Comparison of ENCODE assay signal across 9 cellular contexts in the genomic region with DNA sequence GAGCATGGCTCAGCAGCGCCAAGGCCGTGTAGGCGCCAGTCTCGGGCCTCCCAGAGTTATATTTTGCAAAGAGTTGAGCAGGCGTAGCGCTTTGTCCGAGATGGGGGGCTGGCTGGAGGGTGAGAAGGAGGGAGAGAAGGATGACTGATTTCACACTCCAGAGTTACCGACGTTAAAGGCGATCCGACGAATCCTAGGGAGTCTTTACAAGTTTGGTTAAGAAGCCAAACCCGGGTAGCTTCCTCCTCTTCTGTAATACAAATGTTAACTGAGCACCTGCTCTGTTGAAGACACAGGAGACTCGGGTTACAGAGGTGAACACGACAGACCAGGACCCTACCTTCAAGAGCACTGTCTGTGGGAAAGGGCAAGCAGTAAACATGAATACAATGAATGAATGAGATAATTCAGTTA. TPM values are rescaled to one million over a fixed set of nuclear protein-coding genes. Genes with fewer than 3 reads are reported as not detected.
DNase-seq lines count a peak whose midpoint lies in the region; ATAC-seq and TF ChIP-seq lines count a peak whose summit lies in the region.
"Had no signal": no experiment of that assay in that cellular context is flagged by ENCODE, and none has a peak within 500 bp of the region (broad histone marks: within the 10 kb centered on the region; RNA-seq: fewer than 3 reads in every experiment).

No MANE protein-coding gene starts in this region.

- no peak overlapping the region for H3K4ac ChIP-seq in mesenchymal stem cell (ENCODE audit: low read depth in 1 of 2, low read length in 2 of 2)

- peak overlapping the region; percentile 59 for H3K4me3 ChIP-seq in H7 (ENCODE audit: insufficient read depth, low read depth, low read length)
- peak overlapping the region; percentile 86 to 98 for H3K4me3 ChIP-seq in mesenchymal stem cell (ENCODE audit: insufficient read depth in 1 of 2, low read depth in 1 of 2, low read length in 2 of 2)

- WGBS in mesenchymal stem cell: 0% methylated on average over 15 of the region's 15 CpGs

- H3K36me3 ChIP-seq in H7 (replicated peaks; ENCODE audit: control insufficient read depth, insufficient read depth, low read length): peaks cover 2% of the 10 kb centered on the region; the same call in 1 of the 2 replicates
- peaks cover 7 to 19% of the 10 kb centered on the region in 2 experiments for H3K36me3 ChIP-seq in mesenchymal stem cell (ENCODE audit: control insufficient read depth in 1 of 2, insufficient read depth in 2 of 2, low read depth in 1 of 2, low read length in 2 of 2)

- H4K91ac ChIP-seq in mesenchymal stem cell (ENCODE audit: low read length): no peak overlapping the region

- DNase-seq in H7 (no peak), mesenchymal stem cell (no peak), D341Med (ENCODE audit: low spot score) (no peak)
- DNase-seq in stimulated activated CD4-positive, alpha-beta T cell treated with anti-CD3 and anti-CD28 coated beads, Interleukin-2, amount 100 ng/mL, for 48 hours: no peak

- H3K9me3 ChIP-seq in mesenchymal stem cell (ENCODE audit: control insufficient read depth, low read length): no peaks in the 10 kb centered on the region

- peak overlapping the region; percentile 0 for H2BK120ac ChIP-seq in mesenchymal stem cell (ENCODE audit: low read depth, low read length)

- no peak for ATAC-seq in HG03571 (IDR thresholded peaks at IDR 0.05; ENCODE audit: unreplicated experiment)
- no peak for ATAC-seq in HG03097 (IDR thresholded peaks at IDR 0.05; ENCODE audit: low FRiP score, unreplicated experiment)

- TF ChIP-seq CTCF in 22Rv1 (IDR thresholded peaks at IDR 0.05): 0 out of 2 replicates have a peak, but pooled peaks have one; percentile 34

- H2BK5ac ChIP-seq in mesenchymal stem cell (ENCODE audit: low read depth, low read length, poor library complexity, severe bottlenecking): no peak overlapping the region

- peak overlapping the region; percentile 94 for H3K4me2 ChIP-seq in mesenchymal stem cell (ENCODE audit: low read length, poor library complexity, severe bottlenecking)

- no peaks in the 10 kb centered on the region for H3K27me3 ChIP-seq in H7 (ENCODE audit: control insufficient read depth, insufficient read depth, low read length)
- no peaks in the 10 kb centered on the region for H3K27me3 ChIP-seq in mesenchymal stem cell (ENCODE audit: control insufficient read depth in 1 of 2, insufficient read depth in 1 of 2, low read length in 2 of 2)

- peak overlapping the region in 1 of 2 experiments; percentile 19 for H3K14ac ChIP-seq in mesenchymal stem cell (ENCODE audit: low read length in 2 of 2)

- no peak overlapping the region for H2BK12ac ChIP-seq in mesenchymal stem cell (ENCODE audit: low read length in 2 of 2)

- no peak overlapping the region for H3K23ac ChIP-seq in mesenchymal stem cell (ENCODE audit: low read length in 2 of 2)

- peak overlapping the region; percentile 100 for H3K9ac ChIP-seq in mesenchymal stem cell (ENCODE audit: low read length)

- H3K79me1 ChIP-seq in mesenchymal stem cell (replicated peaks; ENCODE audit: low read length, poor library complexity, severe bottlenecking): peaks cover 4% of the 10 kb centered on the region

- H3K27ac ChIP-seq in 22Rv1: peak overlapping the region; percentile 97
- H3K27ac ChIP-seq in angular gyrus (ENCODE audit: low read depth, low read length): peak overlapping the region; percentile 79
- peak overlapping the region; percentile 51 for H3K27ac ChIP-seq in mesenchymal stem cell (ENCODE audit: low read length, poor library complexity, severe bottlenecking)

- H3K4me1 ChIP-seq in mesenchymal stem cell (ENCODE audit: control insufficient read depth, insufficient read depth, low read depth, low read length): peaks cover 26% of the 10 kb centered on the region

- H4K8ac ChIP-seq in mesenchymal stem cell (ENCODE audit: low read length): no peak overlapping the region

- no peak overlapping the region for H2AFZ ChIP-seq in mesenchymal stem cell (ENCODE audit: low read depth, low read length)

- no peak overlapping the region for H2BK15ac ChIP-seq in mesenchymal stem cell (ENCODE audit: low read depth, poor library complexity, severe bottlenecking)

- H2AK5ac ChIP-seq in mesenchymal stem cell (ENCODE audit: low read length, severe bottlenecking): no peak overlapping the region

- H3K18ac ChIP-seq in mesenchymal stem cell (ENCODE audit: low read depth in 1 of 2, low read length in 2 of 2): no peak overlapping the region

RNA-seq across cellular contexts. Expression of gene POLR2A, which starts 0.8 kb away (rescaled TPM):
- 46.1 and 48.6 TPM in 2 replicates for total RNA-seq in H7 (2014; rRNA removed; shearing (Covaris generic))
- polyA plus RNA-seq in mesenchymal stem cell (2013, experiment 1 of 2): 41.8 TPM
- 35.6 TPM for polyA plus RNA-seq in mesenchymal stem cell (2013, experiment 2 of 2)

RNA-seq across cellular contexts. Expression of gene SLC35G6, which starts 3.7 kb away (rescaled TPM):
- total RNA-seq in H7 (2014; rRNA removed; shearing (Covaris generic)): not detected in 2 replicates
- not detected for polyA plus RNA-seq in mesenchymal stem cell (2013, experiment 1 of 2)
- polyA plus RNA-seq in mesenchymal stem cell (2013, experiment 2 of 2): not detected
- total RNA-seq: lung microvascular endothelial cell had no signal

RNA-seq across cellular contexts. Expression of gene ZBTB4, which starts 5.5 kb away (rescaled TPM):
- 9.0 and 10.4 TPM in 2 replicates for total RNA-seq in H7 (2014; rRNA removed; shearing (Covaris generic))
- 38.6 TPM for polyA plus RNA-seq in mesenchymal stem cell (2013, experiment 1 of 2)
- polyA plus RNA-seq in mesenchymal stem cell (2013, experiment 2 of 2): 37.3 TPM

RNA-seq across cellular contexts. Expression of gene CHRNB1, which starts 40.1 kb away (rescaled TPM):
- total RNA-seq in H7 (2014; rRNA removed; shearing (Covaris generic)): 6.6 and 6.8 TPM in 2 replicates
- 7.3 TPM for polyA plus RNA-seq in mesenchymal stem cell (2013, experiment 1 of 2)
- polyA plus RNA-seq in mesenchymal stem cell (2013, experiment 2 of 2): 7.0 TPM

RNA-seq across cellular contexts. Expression of gene FGF11, which starts 45.7 kb away (rescaled TPM):
- 12.5 and 20.7 TPM in 2 replicates for total RNA-seq in H7 (2014; rRNA removed; shearing (Covaris generic))
- polyA plus RNA-seq in mesenchymal stem cell (2013, experiment 1 of 2): 0.70 TPM
- polyA plus RNA-seq in mesenchymal stem cell (2013, experiment 2 of 2): 0.82 TPM
